In the genomic region with DNA sequence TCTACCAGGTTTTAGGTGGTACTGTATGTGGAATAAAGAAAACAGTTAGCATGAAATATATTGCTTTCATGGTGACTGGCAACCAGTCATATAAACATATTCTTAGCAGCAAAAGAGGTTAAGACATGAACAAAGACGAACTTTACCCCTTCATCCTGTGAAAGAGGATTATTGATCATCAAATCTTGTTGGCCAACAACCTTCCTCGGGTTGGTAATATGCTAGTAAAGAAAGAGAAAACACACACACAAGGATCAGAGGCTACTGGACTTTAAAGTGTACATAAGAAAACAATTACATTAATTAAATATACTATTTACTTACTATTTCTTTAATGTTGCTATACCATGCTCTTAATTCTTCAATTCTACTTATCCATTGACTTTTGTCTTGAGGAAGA, we compare ENCODE assay signal across 20 cellular contexts.
DNase-seq lines count a peak whose midpoint lies in the region; ATAC-seq, FAIRE-seq and TF ChIP-seq lines count a peak whose summit lies in the region.
"Had no signal": no experiment of that assay in that cellular context is flagged by ENCODE, and none has a peak within 500 bp of the region (broad histone marks: within the 10 kb centered on the region; RNA-seq: fewer than 3 reads in every experiment).

No MANE protein-coding gene starts in this region.

- H3K27ac ChIP-seq in HepG2 (ENCODE audit: extremely low read length, insufficient read depth, low read length) (peak overlapping the region; percentile 16), right lobe of liver (no peak overlapping the region), osteoblast (ENCODE audit: low read depth, low read length) (no peak overlapping the region)
- H3K27ac ChIP-seq: 22Rv1; A549; BLaER1 treated with 17β-estradiol and CSF1 and Interleukin-3, amounts not matched to agents 10 nM and 100 nM; C4-2B had no signal

- H3K27me3 ChIP-seq in HepG2 (ENCODE audit: control insufficient read depth in 1 of 2, insufficient read depth in 2 of 2, low read length in 2 of 2) (no peaks in the 10 kb centered on the region), right lobe of liver (no peaks in the 10 kb centered on the region), osteoblast (ENCODE audit: insufficient read depth, low read length) (no peaks in the 10 kb centered on the region)
- H3K27me3 ChIP-seq: BLaER1 treated with 17β-estradiol and CSF1 and Interleukin-3, amounts not matched to agents 10 nM and 100 nM had no signal

- no peak overlapping the region for H3K4me2 ChIP-seq in HepG2 (ENCODE audit: low read depth, low read length)
- H3K4me2 ChIP-seq in osteoblast (ENCODE audit: insufficient read depth, low read length), result no peak overlapping the region
- H3K4me2 ChIP-seq: A549; BLaER1 treated with 17β-estradiol and CSF1 and Interleukin-3, amounts not matched to agents 10 nM and 100 nM had no signal

- no peak for DNase-seq in HepG2 (ENCODE audit: low spot score)
- no peak for DNase-seq in right lobe of liver
- DNase-seq in osteoblast (ENCODE audit: insufficient read length, low spot score, missing footprints), result peak; percentile 3
- DNase-seq: AML-193; Caco-2; Calu3; CD4-positive, alpha-beta T cell; CD8-positive, alpha-beta T cell; DMS79 treated with DMSO at 0.1 percent for 48 hours; GF-D8 had no signal

- no peak overlapping the region for H3K9ac ChIP-seq in HepG2 (ENCODE audit: insufficient read depth, low read depth, low read length)
- H3K9ac ChIP-seq: BLaER1 treated with 17β-estradiol and CSF1 and Interleukin-3, amounts not matched to agents 10 nM and 100 nM had no signal

- TF ChIP-seq CTCF in HepG2 (CRISPR knock-in tag; IDR thresholded peaks at IDR 0.05) (no peak), right lobe of liver (IDR thresholded peaks at IDR 0.05) (no peak), osteoblast (IDR thresholded peaks at IDR 0.05; ENCODE audit: extremely low read depth, low read depth, low read length) (no peak)

- CTCF ChIA-PET in HepG2 (lab: Yijun Ruan, JAX; ENCODE audit: low intra/inter-chr PET ratio, low total read pairs), result no interaction called here

- no peaks in the 10 kb centered on the region for H3K9me3 ChIP-seq in HepG2 (ENCODE audit: low read length)
- no peaks in the 10 kb centered on the region for H3K9me3 ChIP-seq in right lobe of liver
- no peaks in the 10 kb centered on the region for H3K9me3 ChIP-seq in osteoblast (ENCODE audit: low read depth, low read length)
- H3K9me3 ChIP-seq: A549; BLaER1 treated with 17β-estradiol and CSF1 and Interleukin-3, amounts not matched to agents 10 nM and 100 nM; Caco-2 had no signal

- no TSS peak for BruUV-seq in HepG2 (replicated peaks; lab: Mats Ljungman, UMichigan)

- POLR2A ChIA-PET in HepG2 (lab: Yijun Ruan, JAX), result interaction anchor here (0.6 kb wide), 1 partner anchor 16 kb away, joined by 3 read pairs; no protein-coding TSS in a partner anchor

- no peak for TF ChIP-seq EP300 in HepG2 (IDR thresholded peaks at IDR 0.05; ENCODE audit: low read depth in 2 of 2, low read length in 2 of 2)
- TF ChIP-seq EP300 in HepG2 (CRISPR knock-in tag; IDR thresholded peaks at IDR 0.05; ENCODE audit: borderline replicate concordance), result no peak

- in situ Hi-C loops in HepG2 (cut with HindIII; ENCODE audit: extremely low pct_ligation_motif_present, low pct_unique_long_range_greater_than_20kb), result loop anchor here (10.0 kb wide), 1 partner anchor 800 kb away; a partner anchor contains a TSS

- H3K36me3 ChIP-seq in HepG2 (replicated peaks in 1 of 2; ENCODE audit: control insufficient read depth in 1 of 2, insufficient read depth in 2 of 2, low read length in 2 of 2) (peaks cover 2% of the 10 kb centered on the region in 2 experiments; a peak in 1 of 5 replicates), right lobe of liver (peaks cover 0 to 5% (median 0%) of the 10 kb centered on the region in 4 donors), osteoblast (ENCODE audit: insufficient read depth, low read length) (peaks cover 3% of the 10 kb centered on the region)

- H2AFZ ChIP-seq in HepG2 (ENCODE audit: low read length) (no peak overlapping the region), osteoblast (ENCODE audit: low read length) (no peak overlapping the region)

- H4K20me1 ChIP-seq in HepG2 (ENCODE audit: insufficient read depth, low read length) (no peaks in the 10 kb centered on the region), osteoblast (ENCODE audit: insufficient read depth, low read length) (peaks cover 5% of the 10 kb centered on the region)
- H4K20me1 ChIP-seq: BLaER1 treated with 17β-estradiol and CSF1 and Interleukin-3, amounts not matched to agents 10 nM and 100 nM had no signal

- H3K4me1 ChIP-seq in HepG2 (ENCODE audit: insufficient read depth, low read length) (peaks cover 5% of the 10 kb centered on the region; the same call in 1 of the 2 replicates), right lobe of liver (no peaks in the 10 kb centered on the region), osteoblast (ENCODE audit: insufficient read depth, low read length) (peaks cover 4% of the 10 kb centered on the region)
- H3K4me1 ChIP-seq: A549; BLaER1 treated with 17β-estradiol and CSF1 and Interleukin-3, amounts not matched to agents 10 nM and 100 nM; Caco-2 had no signal

- H3K79me2 ChIP-seq in HepG2 (ENCODE audit: insufficient read depth, low read length), result no peaks in the 10 kb centered on the region
- no peaks in the 10 kb centered on the region for H3K79me2 ChIP-seq in osteoblast (ENCODE audit: insufficient read depth, low read length)

- TF ChIP-seq POLR2A in HepG2 (IDR thresholded peaks at IDR 0.05; ENCODE audit: insufficient read depth in 1 of 2, low read depth in 2 of 2, low read length in 2 of 2) (no peak), right lobe of liver (IDR thresholded peaks at IDR 0.05) (no peak)

- peak; percentile 32; the same call in 2 of the 3 replicates for ATAC-seq in HepG2
- no peak for ATAC-seq in right lobe of liver
- no peak for ATAC-seq in GM21619 (IDR thresholded peaks at IDR 0.05; ENCODE audit: unreplicated experiment)
- ATAC-seq in HG02642 (IDR thresholded peaks at IDR 0.05; ENCODE audit: poor library complexity, unreplicated experiment), result no peak
- ATAC-seq: A549; CD8-positive, alpha-beta T cell had no signal

- no peak for TF ChIP-seq RAD21 in HepG2 (CRISPR knock-in tag; IDR thresholded peaks at IDR 0.05)

- H3K4me3 ChIP-seq in HepG2 (replicated peaks in 1 of 3; ENCODE audit: insufficient read depth in 1 of 3, low read depth in 2 of 3, low read length in 3 of 3), result no peak overlapping the region
- no peak overlapping the region for H3K4me3 ChIP-seq in right lobe of liver
- H3K4me3 ChIP-seq in osteoblast (ENCODE audit: insufficient read depth, low read length), result no peak overlapping the region
- H3K4me3 ChIP-seq: A549; BLaER1 treated with 17β-estradiol and CSF1 and Interleukin-3, amounts not matched to agents 10 nM and 100 nM had no signal

- no peak for FAIRE-seq in HepG2 (lab: Jason Lieb, UNC)
- FAIRE-seq: A549, D721Med, G401.6, GM12891, GM19239 had no signal

- intact Hi-C loops in HepG2 (cut with micrococcal nuclease; ENCODE audit: unreplicated experiment), result no loop called here
- intact Hi-C loops in right lobe of liver (cut with DNase I), result no loop called here

- WGBS in HepG2 (ENCODE audit: low lambda C conversion rate), result 37% methylated on average over 2 of the region's 2 CpGs
- 16% methylated on average over 2 of the region's 2 CpGs for WGBS in right lobe of liver (ENCODE audit: insufficient coverage, low coverage, low lambda C conversion rate, missing lambda C conversion rate)

TF ChIP-seq in HepG2, 621 proteins besides CTCF, POLR2A, EP300 and RAD21 (continues in another document):
- peak; percentile 44; the same call in 1 of the 2 replicates for TF ChIP-seq GATAD2A (CRISPR knock-in tag; IDR thresholded peaks at IDR 0.05)
- no peak for TF ChIP-seq BCL6 (CRISPR knock-in tag; IDR thresholded peaks at IDR 0.05)
- no peak for TF ChIP-seq ZNF678 (CRISPR knock-in tag; IDR thresholded peaks at IDR 0.05)
- TF ChIP-seq HDAC2 (CRISPR knock-in tag; IDR thresholded peaks at IDR 0.05), result 0 out of 2 replicates have a peak, but pooled peaks have one; percentile 18
- TF ChIP-seq FOXP1 (IDR thresholded peaks at IDR 0.05), result no peak
- TF ChIP-seq FOXP1 (CRISPR knock-in tag; IDR thresholded peaks at IDR 0.05), result peak; percentile 56; the same call in 1 of the 2 replicates
- TF ChIP-seq ZNF17 (CRISPR knock-in tag; IDR thresholded peaks at IDR 0.05), result no peak
- TF ChIP-seq MIXL1 (CRISPR knock-in tag; IDR thresholded peaks at IDR 0.05), result 0 out of 2 replicates have a peak, but pooled peaks have one; percentile 26
- peak; percentile 50; the same call in 1 of the 2 replicates for TF ChIP-seq HNF4A (CRISPR knock-in tag; IDR thresholded peaks at IDR 0.05)
- TF ChIP-seq, protein P1, sequence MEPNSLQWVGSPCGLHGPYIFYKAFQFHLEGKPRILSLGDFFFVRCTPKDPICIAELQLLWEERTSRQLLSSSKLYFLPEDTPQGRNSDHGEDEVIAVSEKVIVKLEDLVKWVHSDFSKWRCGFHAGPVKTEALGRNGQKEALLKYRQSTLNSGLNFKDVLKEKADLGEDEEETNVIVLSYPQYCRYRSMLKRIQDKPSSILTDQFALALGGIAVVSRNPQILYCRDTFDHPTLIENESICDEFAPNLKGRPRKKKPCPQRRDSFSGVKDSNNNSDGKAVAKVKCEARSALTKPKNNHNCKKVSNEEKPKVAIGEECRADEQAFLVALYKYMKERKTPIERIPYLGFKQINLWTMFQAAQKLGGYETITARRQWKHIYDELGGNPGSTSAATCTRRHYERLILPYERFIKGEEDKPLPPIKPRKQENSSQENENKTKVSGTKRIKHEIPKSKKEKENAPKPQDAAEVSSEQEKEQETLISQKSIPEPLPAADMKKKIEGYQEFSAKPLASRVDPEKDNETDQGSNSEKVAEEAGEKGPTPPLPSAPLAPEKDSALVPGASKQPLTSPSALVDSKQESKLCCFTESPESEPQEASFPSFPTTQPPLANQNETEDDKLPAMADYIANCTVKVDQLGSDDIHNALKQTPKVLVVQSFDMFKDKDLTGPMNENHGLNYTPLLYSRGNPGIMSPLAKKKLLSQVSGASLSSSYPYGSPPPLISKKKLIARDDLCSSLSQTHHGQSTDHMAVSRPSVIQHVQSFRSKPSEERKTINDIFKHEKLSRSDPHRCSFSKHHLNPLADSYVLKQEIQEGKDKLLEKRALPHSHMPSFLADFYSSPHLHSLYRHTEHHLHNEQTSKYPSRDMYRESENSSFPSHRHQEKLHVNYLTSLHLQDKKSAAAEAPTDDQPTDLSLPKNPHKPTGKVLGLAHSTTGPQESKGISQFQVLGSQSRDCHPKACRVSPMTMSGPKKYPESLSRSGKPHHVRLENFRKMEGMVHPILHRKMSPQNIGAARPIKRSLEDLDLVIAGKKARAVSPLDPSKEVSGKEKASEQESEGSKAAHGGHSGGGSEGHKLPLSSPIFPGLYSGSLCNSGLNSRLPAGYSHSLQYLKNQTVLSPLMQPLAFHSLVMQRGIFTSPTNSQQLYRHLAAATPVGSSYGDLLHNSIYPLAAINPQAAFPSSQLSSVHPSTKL (CRISPR knock-in tag; IDR thresholded peaks at IDR 0.05), result 0 out of 2 replicates have a peak, but pooled peaks have one; percentile 26
- TF ChIP-seq HIVEP1 (CRISPR knock-in tag; IDR thresholded peaks at IDR 0.05), result no peak
